In genomic region chr2:231395188-231396057, GRCh38 we compare ENCODE assay signal across 8 cellular contexts. TPM values are rescaled to one million over a fixed set of nuclear protein-coding genes. Genes with fewer than 3 reads are reported as not detected.
DNase-seq lines count a peak whose midpoint lies in the region; ATAC-seq, FAIRE-seq and TF ChIP-seq lines count a peak whose summit lies in the region.

Gene B3GNT7, plus strand, starts transcription at chr2:231395710. Its CDS starts 94 bp downstream, at chr2:231395804.

- peaks cover 15% of the 10 kb centered on the region for H3K27me3 ChIP-seq in lower lobe of right lung (ENCODE audit: low read depth)

- FAIRE-seq in A549 (lab: Jason Lieb, UNC), result no peak

- TF ChIP-seq EP300 in A549 (IDR thresholded peaks at IDR 0.05), result no peak

- POLR2A ChIA-PET in A549 (lab: Yijun Ruan, JAX), result no interaction called here

- TF ChIP-seq RAD21 in A549 (conservative IDR thresholded peaks at IDR 0.05 in 1 of 2, IDR thresholded peaks at IDR 0.05 in 1 of 2), result no peak

- peak in 1 of 2 experiments; percentile 5; a peak in 3 of 6 replicates for ATAC-seq in A549
- peak; percentile 28 for ATAC-seq in GM21528 (IDR thresholded peaks at IDR 0.05; ENCODE audit: low FRiP score, unreplicated experiment)
- peak; percentile 49 to 67 for ATAC-seq in lower lobe of right lung
- ATAC-seq in GM18867 (IDR thresholded peaks at IDR 0.05; ENCODE audit: unreplicated experiment), result no peak

- peak within 1 kb of the TSS; percentile 83 to 86 for H3K27ac ChIP-seq in A549
- H3K27ac ChIP-seq in lower lobe of right lung, result peak within 1 kb of the TSS; percentile 74

- peak within 1 kb of the TSS; percentile 100 for H3K4me2 ChIP-seq in A549

- TF ChIP-seq CTCF in A549 (IDR thresholded peaks at IDR 0.05) (no peak), astrocyte of the cerebellum (IDR thresholded peaks at IDR 0.05; ENCODE audit: low read depth, low read length, missing control alignments) (no peak), lower lobe of right lung (IDR thresholded peaks at IDR 0.05) (no peak)

- TF ChIP-seq POLR2A in A549 (IDR thresholded peaks at IDR 0.05; ENCODE audit: low read length), result no peak

- CTCF ChIA-PET in A549 (lab: Yijun Ruan, JAX), result interaction anchor here (0.9 to 12.7 kb wide), 7 partner anchors 15 to 168 kb away, joined by 3 to 141 read pairs (median 16); no protein-coding TSS in a partner anchor

- no peak for DNase-seq in A549 (ENCODE audit: low read depth in 1 of 2, low spot score in 1 of 2)
- DNase-seq in astrocyte of the cerebellum (ENCODE audit: low read depth), result no peak
- peak; percentile 63 for DNase-seq in lower lobe of right lung
- DNase-seq in NCI-H2107 (lab: John Stamatoyannopoulos, UW), result no peak
- no peak for DNase-seq in NCI-H2029 (lab: John Stamatoyannopoulos, UW)
- DNase-seq in activated effector memory CD4-positive, alpha-beta T cell treated with Interleukin-2 at 50 U/mL for 16 hours, result no peak

- 81% methylated on average over 5 of the region's 95 CpGs for WGBS in A549 (ENCODE audit: missing lambda C conversion rate)

- H3K36me3 ChIP-seq in lower lobe of right lung, result peaks cover 19% of the 10 kb centered on the region

- H3K4me1 ChIP-seq in A549 (peaks cover 16% of the 10 kb centered on the region), lower lobe of right lung (peaks cover 34% of the 10 kb centered on the region)

- H3K9me3 ChIP-seq in A549 (no peaks in the 10 kb centered on the region), lower lobe of right lung (no peaks in the 10 kb centered on the region)

- intact Hi-C loops in lower lobe of right lung (cut with DNase I), result no loop called here

- in situ Hi-C loops in astrocyte of the cerebellum (cut with HindIII; ENCODE audit: low sequenced_read_pairs), result no loop called here

- H3K4me3 ChIP-seq in A549, result peak within 1 kb of the TSS; percentile 73
- peak within 1 kb of the TSS; percentile 30 for H3K4me3 ChIP-seq in astrocyte of the cerebellum (ENCODE audit: low read depth, low read length)
- H3K4me3 ChIP-seq in lower lobe of right lung, result peak within 1 kb of the TSS; percentile 66

TF ChIP-seq in A549, 52 proteins besides CTCF, POLR2A, EP300 and RAD21:
- TF ChIP-seq TFCP2L1 (CRISPR knock-in tag; IDR thresholded peaks at IDR 0.05) (no peak), HES2 (IDR thresholded peaks at IDR 0.05) (no peak), SREBF2 (IDR thresholded peaks at IDR 0.05) (no peak), JUN (IDR thresholded peaks at IDR 0.05) (no peak), CEBPB (IDR thresholded peaks at IDR 0.05) (no peak), CHD2 (IDR thresholded peaks at IDR 0.05; ENCODE audit: low read length, partially characterized antibody) (no peak), EHMT2 (IDR thresholded peaks at IDR 0.05; ENCODE audit: low read depth) (no peak), HOXA7 (CRISPR knock-in tag; IDR thresholded peaks at IDR 0.05) (no peak), NFE2L2 (conservative IDR thresholded peaks at IDR 0.05; ENCODE audit: low read length) (no peak), JUNB (IDR thresholded peaks at IDR 0.05) (no peak), HOXB13 (CRISPR knock-in tag; IDR thresholded peaks at IDR 0.05; ENCODE audit: low read depth) (no peak), KDM1A (IDR thresholded peaks at IDR 0.05; ENCODE audit: low read depth) (no peak), GATA3 (IDR thresholded peaks at IDR 0.05; ENCODE audit: borderline replicate concordance) (no peak), FOXS1 (CRISPR knock-in tag; IDR thresholded peaks at IDR 0.05) (no peak), E2F6 (IDR thresholded peaks at IDR 0.05; ENCODE audit: borderline replicate concordance, low read depth) (no peak), ELK1 (IDR thresholded peaks at IDR 0.05; ENCODE audit: low read depth, low read length) (no peak), CBX8 (IDR thresholded peaks at IDR 0.05) (no peak), RNF2 (IDR thresholded peaks at IDR 0.05; ENCODE audit: borderline replicate concordance, low read depth) (no peak), HMGXB4 (CRISPR knock-in tag; IDR thresholded peaks at IDR 0.05; ENCODE audit: borderline replicate concordance) (no peak), FOSL2 (IDR thresholded peaks at IDR 0.05) (no peak), FOSL2 (CRISPR knock-in tag; IDR thresholded peaks at IDR 0.05) (no peak)

RNA-seq across cellular contexts. Expression of gene B3GNT7, which starts in this region (rescaled TPM):
- 0.48 and 0.95 TPM in 2 replicates for polyA plus RNA-seq in A549 (2011; rRNA removed)
- polyA plus RNA-seq in A549 (2012; cell fraction: cytosol; rRNA removed), result 0.94 and 1.1 TPM in 2 replicates
- 1.7 and 3.0 TPM in 2 replicates for polyA plus RNA-seq in A549 (2012; cell fraction: nucleus; rRNA removed)
- 0.71 to 1.3 TPM (median 0.96 TPM) in 3 replicates for polyA plus RNA-seq in A549 (2017; fragmentation: RNase III; extraction: RNeasy Plus Mini Kit Qiagen cat#74134 plus additional on column Dnase treatment)
- 1.2 and 1.7 TPM in 2 replicates for polyA minus RNA-seq in A549 (2011; rRNA and poly(A)+ RNA removed)
- total RNA-seq in lower lobe of right lung, result 80.0 TPM
